ENCODE assay signal across 13 cellular contexts in the genomic region with DNA sequence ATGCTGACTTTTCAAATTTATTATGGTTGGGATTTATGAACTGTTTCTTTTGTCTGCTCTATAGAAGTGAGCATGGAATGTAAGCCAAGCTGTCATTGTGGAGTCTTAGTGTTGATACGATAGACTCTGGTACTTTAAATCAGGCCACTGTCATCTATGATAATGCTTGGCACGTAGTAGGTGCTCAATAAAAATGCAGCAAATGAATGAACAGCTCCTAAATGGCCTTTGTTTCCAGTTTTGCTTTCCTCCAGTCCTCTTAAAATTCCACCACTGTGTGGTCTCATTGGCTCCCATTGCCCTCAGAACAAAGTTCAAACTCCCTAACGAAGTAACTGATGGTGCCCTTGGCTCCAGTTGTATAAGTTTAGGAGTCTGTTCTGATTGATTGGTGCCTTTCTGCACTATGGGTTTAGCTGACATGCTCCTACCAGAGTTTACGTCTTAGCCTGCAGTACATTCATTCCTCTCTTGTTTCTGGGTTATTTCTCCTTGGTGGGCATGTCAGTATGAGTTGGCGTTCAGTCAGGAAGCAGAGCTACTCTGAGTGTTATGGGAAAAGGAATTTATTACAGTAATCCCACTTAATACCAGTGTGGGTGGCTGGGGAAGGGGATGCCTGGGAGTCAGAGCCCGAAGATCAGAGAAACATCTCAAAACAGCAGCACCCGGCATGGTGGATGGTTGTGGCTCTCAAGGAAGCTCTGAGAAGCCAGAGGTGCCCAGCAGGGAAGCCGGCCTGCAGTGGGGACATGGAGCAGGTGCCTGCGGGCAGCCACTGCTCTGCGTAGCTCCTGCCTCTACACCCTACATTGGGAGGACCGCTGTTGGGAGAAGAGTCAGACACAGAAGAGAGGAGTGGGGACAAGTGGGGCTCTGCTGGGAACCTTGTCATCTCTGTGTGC.
"Had no signal": no experiment of that assay in that cellular context is flagged by ENCODE, and none has a peak within 500 bp of the region (broad histone marks: within the 10 kb centered on the region; RNA-seq: fewer than 3 reads in every experiment).

No MANE protein-coding gene starts in this region.

- H3K36me3 ChIP-seq: gastroesophageal sphincter, spleen had no signal

- ATAC-seq: gastroesophageal sphincter, right cardiac atrium had no signal

- H3K27ac ChIP-seq: gastroesophageal sphincter had no signal

- H3K9me3 ChIP-seq: gastroesophageal sphincter, spleen had no signal

- H3K4me3 ChIP-seq: gastroesophageal sphincter, spleen had no signal

- H3K27me3 ChIP-seq: gastroesophageal sphincter, spleen had no signal

- DNase-seq: activated CD4-positive, alpha-beta memory T cell treated with anti-CD3 and anti-CD28 coated beads, Interleukin-2, amount 10 ng/mL, durations not matched to agents 7 days and 5 days; activated CD4-positive, CD25-positive, alpha-beta regulatory T cell treated with anti-CD3 and anti-CD28 coated beads, Interleukin-2, amount 50 U/mL, for 72 hours; activated gamma-delta T cell; activated naive CD8-positive, alpha-beta T cell treated with anti-CD3 and anti-CD28 coated beads for 36 hours; activated T-cell treated with anti-CD3 and anti-CD28 coated beads, Interleukin-2, amount 50 U/mL, for 48 hours; aorta; effector CD4-positive, alpha-beta T cell; right cardiac atrium; spleen; stimulated activated CD4-positive, alpha-beta T cell treated with anti-CD3 and anti-CD28 coated beads, Interleukin-2, amount 100 ng/mL, for 24 hours; stimulated activated naive CD4-positive, alpha-beta T cell treated with Interleukin-2 at 50 U/mL for 16 hours; SW 1271 had no signal
